In genomic region chr4:168183717-168184571, GRCh38 we compare ENCODE assay signal across 8 cellular contexts.
DNase-seq lines count a peak whose midpoint lies in the region; ATAC-seq and TF ChIP-seq lines count a peak whose summit lies in the region.

No MANE protein-coding gene starts in this region.

- TF ChIP-seq POLR2A in breast epithelium (IDR thresholded peaks at IDR 0.05) = no peak

- H3K9me3 ChIP-seq in breast epithelium = no peaks in the 10 kb centered on the region

- peak in 2 of 3 donors; percentile 13 to 24 for TF ChIP-seq CTCF in breast epithelium (IDR thresholded peaks at IDR 0.05)

- no peaks in the 10 kb centered on the region for H3K36me3 ChIP-seq in breast epithelium

- ATAC-seq in HG03432 (IDR thresholded peaks at IDR 0.05; ENCODE audit: unreplicated experiment) = no peak
- no peak for ATAC-seq in activated CD4-positive, CD25-positive, alpha-beta regulatory T cell treated with anti-CD3 and anti-CD28 coated beads, Interleukin-2, amount 50 U/mL, for 24 hours

- no peaks in the 10 kb centered on the region for H3K27me3 ChIP-seq in breast epithelium

- intact Hi-C loops in breast epithelium (cut with DNase I; ENCODE audit: low total_unique reads) = no loop called here

- DNase-seq in NCI-H2227 (lab: John Stamatoyannopoulos, UW; ENCODE audit: unreplicated experiment) = peak; percentile 33
- no peak for DNase-seq in NCI-H2227 treated with DMSO at 0.1 percent for 48 hours (lab: John Stamatoyannopoulos, UW)
- peak; percentile 5 for DNase-seq in NCI-H1105 (lab: John Stamatoyannopoulos, UW)
- DNase-seq in breast epithelium (ENCODE audit: low spot score in 2 of 2) = no peak
- peak; percentile 41 for DNase-seq in left kidney (ENCODE audit: low read depth, low spot score)
- DNase-seq in foreskin melanocyte = no peak

- no peak overlapping the region for H3K27ac ChIP-seq in breast epithelium

- H3K4me3 ChIP-seq in breast epithelium = no peak overlapping the region

- H3K4me1 ChIP-seq in breast epithelium = no peaks in the 10 kb centered on the region

Comparison
In these comparisons a context has a peak if more than half of its experiments do, and no peak if none do; other contexts are left out.
1. DNase-seq: peak in NCI-H2227 (single experiment), NCI-H1105 (single experiment) and left kidney (single experiment); none in NCI-H2227 treated with DMSO at 0.1 percent for 48 hours (single experiment), breast epithelium (0 of 2) and foreskin melanocyte (single experiment).